In genomic region chr2:70957838-70958237, GRCh38 we compare ENCODE assay signal across 17 cellular contexts. TPM values are rescaled to one million over a fixed set of nuclear protein-coding genes. Genes with fewer than 3 reads are reported as not detected.
DNase-seq lines count a peak whose midpoint lies in the region; ATAC-seq and TF ChIP-seq lines count a peak whose summit lies in the region.
"Had no signal": no experiment of that assay in that cellular context is flagged by ENCODE, and none has a peak within 500 bp of the region (broad histone marks: within the 10 kb centered on the region; RNA-seq: fewer than 3 reads in every experiment).

No MANE protein-coding gene starts in this region.

- H3K27me3 ChIP-seq in colonic mucosa (no peaks in the 10 kb centered on the region), lung (ENCODE audit: control insufficient read depth, insufficient read depth) (no peaks in the 10 kb centered on the region), testis (no peaks in the 10 kb centered on the region), body of pancreas (no peaks in the 10 kb centered on the region)

- TF ChIP-seq POLR2A in testis (IDR thresholded peaks at IDR 0.05) (no peak), body of pancreas (IDR thresholded peaks at IDR 0.05) (no peak)

- H3K9ac ChIP-seq in colonic mucosa (ENCODE audit: low read depth in 2 of 2, low read length in 2 of 2): no peak overlapping the region

- H3K9me3 ChIP-seq in colonic mucosa: no peaks in the 10 kb centered on the region
- no peaks in the 10 kb centered on the region for H3K9me3 ChIP-seq in lung (ENCODE audit: control insufficient read depth in 2 of 2, insufficient read depth in 1 of 2, low read length in 1 of 2)
- H3K9me3 ChIP-seq in testis: no peaks in the 10 kb centered on the region
- H3K9me3 ChIP-seq in body of pancreas: no peaks in the 10 kb centered on the region

- ATAC-seq in lung (ENCODE audit: insufficient read depth, low FRiP score) (no peak), body of pancreas (no peak)
- ATAC-seq: K562 had no signal

- H3K4me3 ChIP-seq in colonic mucosa (no peak overlapping the region), lung (no peak overlapping the region), testis (no peak overlapping the region), body of pancreas (no peak overlapping the region)
- H3K4me3 ChIP-seq: K562, PC-9 had no signal

- H3K4me1 ChIP-seq in colonic mucosa: no peaks in the 10 kb centered on the region
- peaks cover 0 to 3% of the 10 kb centered on the region in 2 donors for H3K4me1 ChIP-seq in lung (ENCODE audit: control insufficient read depth in 2 of 2, insufficient read depth in 2 of 2, low read length in 2 of 2)
- no peaks in the 10 kb centered on the region for H3K4me1 ChIP-seq in testis
- H3K4me1 ChIP-seq in body of pancreas: no peaks in the 10 kb centered on the region

- TF ChIP-seq CTCF in colonic mucosa (IDR thresholded peaks at IDR 0.05) (no peak), lung (IDR thresholded peaks at IDR 0.05; ENCODE audit: control extremely low read depth, extremely low read depth) (no peak), testis (IDR thresholded peaks at IDR 0.05) (no peak), body of pancreas (IDR thresholded peaks at IDR 0.05) (no peak)

- no peak overlapping the region for H3K27ac Mint-ChIP-seq in activated T-cell treated with anti-CD3 and anti-CD28 coated beads, Interleukin-2, amount 50 U/mL, for 24 hours
- H3K27ac Mint-ChIP-seq: CD4-positive, alpha-beta T cell had no signal

- peaks cover 41% of the 10 kb centered on the region for H3K27me3 Mint-ChIP-seq in activated T-cell treated with anti-CD3 and anti-CD28 coated beads, Interleukin-2, amount 50 U/mL, for 24 hours

- H3K9me3 Mint-ChIP-seq in activated T-cell treated with anti-CD3 and anti-CD28 coated beads, Interleukin-2, amount 50 U/mL, for 24 hours: no peaks in the 10 kb centered on the region
- H3K9me3 Mint-ChIP-seq: CD4-positive, alpha-beta T cell had no signal

- DNase-seq in activated T-cell treated with anti-CD3 and anti-CD28 coated beads, Interleukin-2, amount 50 U/mL, for 1 hour: peak; percentile 11
- no peak for DNase-seq in activated T-cell treated with anti-CD3 and anti-CD28 coated beads, Interleukin-2, amount 50 U/mL, for 24 hours
- DNase-seq in colonic mucosa (peak; percentile 16), lung (ENCODE audit: low spot score) (peak; percentile 26), testis (peak; percentile 1), cerebellar cortex (ENCODE audit: low spot score) (no peak), body of pancreas (no peak), NCI-H1436 treated with DMSO at 0.1 percent for 48 hours (lab: John Stamatoyannopoulos, UW) (no peak)
- DNase-seq: AML-193; CD4-positive, alpha-beta T cell; DND-41; GDM1; NCI-H2227 treated with DMSO at 0.1 percent for 48 hours; NCI-H526 treated with DMSO at 0.1 percent for 48 hours; PC-9 had no signal

- H3K27ac ChIP-seq in colonic mucosa (no peak overlapping the region), lung (ENCODE audit: low read depth in 1 of 2, low read length in 1 of 2) (no peak overlapping the region), testis (no peak overlapping the region), body of pancreas (no peak overlapping the region)
- H3K27ac ChIP-seq: HL-60, PC-9 had no signal

- H3K36me3 Mint-ChIP-seq in activated T-cell treated with anti-CD3 and anti-CD28 coated beads, Interleukin-2, amount 50 U/mL, for 24 hours (ENCODE audit: low read depth): no peaks in the 10 kb centered on the region

- H3K4me1 Mint-ChIP-seq in activated T-cell treated with anti-CD3 and anti-CD28 coated beads, Interleukin-2, amount 50 U/mL, for 24 hours (ENCODE audit: low read depth): peaks cover 2% of the 10 kb centered on the region

- WGBS in lung, 2 donors: 63 to 70% methylated on average over 6 of the region's 6 CpGs
- 74 to 84% methylated on average over 6 of the region's 6 CpGs for WGBS in testis, 2 donors
- 68 to 72% methylated on average over 6 of the region's 6 CpGs for WGBS in body of pancreas, 2 donors

- no peak overlapping the region for H3K4me3 Mint-ChIP-seq in activated T-cell treated with anti-CD3 and anti-CD28 coated beads, Interleukin-2, amount 50 U/mL, for 24 hours
- H3K4me3 Mint-ChIP-seq: CD4-positive, alpha-beta T cell had no signal

- intact Hi-C loops in colonic mucosa (cut with DNase I): no loop called here
- intact Hi-C loops in testis (cut with DNase I; ENCODE audit: low total_unique reads): no loop called here
- intact Hi-C loops in body of pancreas (cut with DNase I): no loop called here

- H3K36me3 ChIP-seq in colonic mucosa (no peaks in the 10 kb centered on the region), lung (ENCODE audit: control insufficient read depth in 2 of 2, insufficient read depth in 2 of 2, low read length in 2 of 2) (no peaks in the 10 kb centered on the region), testis (ENCODE audit: low read depth, missing control alignments) (no peaks in the 10 kb centered on the region), body of pancreas (replicated peaks in 1 of 2; ENCODE audit: insufficient read depth in 1 of 2, low read depth in 2 of 2) (no peaks in the 10 kb centered on the region)

RNA-seq across cellular contexts. Expression of gene ANKRD53, which starts 20.6 kb away (rescaled TPM):
- total RNA-seq in colonic mucosa: under 1 TPM in 1 of 2 donors, not detected in 1; 0.40 TPM
- total RNA-seq in lung: 1 to 10 TPM in 1 of 2 donors, under 1 TPM in 1; 0.82 to 2.5 TPM
- under 1 TPM; 0.63 to 0.69 TPM for polyA plus RNA-seq in lung
- 10 to 100 TPM; 10.6 to 36.3 TPM for total RNA-seq in testis
- polyA plus RNA-seq in testis (ENCODE audit: insufficient read depth, low read depth, low replicate concordance): 52.2 TPM
- total RNA-seq in body of pancreas: 10 to 100 TPM in 1 of 2 donors, 1 to 10 TPM in 1; 4.7 to 10.2 TPM
- total RNA-seq: PC-9 had no signal
- polyA plus RNA-seq: K562 had no signal

RNA-seq across cellular contexts. Expression of gene ATP6V1B1, which starts 22.1 kb away (rescaled TPM):
- total RNA-seq in colonic mucosa: not detected
- 1 to 10 TPM; 1.4 to 5.9 TPM for total RNA-seq in lung
- polyA plus RNA-seq in lung: 1 to 10 TPM in 1 of 2 donors, under 1 TPM in 1; 0.33 to 2.2 TPM
- 1 to 10 TPM; 1.7 to 2.9 TPM for total RNA-seq in testis
- not detected for polyA plus RNA-seq in testis (ENCODE audit: insufficient read depth, low read depth, low replicate concordance)
- 10 to 100 TPM in 1 of 2 donors, 1 to 10 TPM in 1; 9.9 to 17.9 TPM for total RNA-seq in body of pancreas
- total RNA-seq: CD4-positive, alpha-beta T cell; K562 had no signal
- polyA plus RNA-seq: K562 had no signal

RNA-seq across cellular contexts. Expression of gene TEX261, which starts 36.8 kb away (rescaled TPM):
- total RNA-seq in colonic mucosa (10 to 100 TPM; 43.6 to 58.8 TPM), lung (10 to 100 TPM; 23.0 to 55.8 TPM), testis (10 to 100 TPM; 39.0 to 40.7 TPM), body of pancreas (10 to 100 TPM; 16.6 to 19.1 TPM)
- polyA plus RNA-seq in lung (10 to 100 TPM; 31.8 to 36.9 TPM), testis (ENCODE audit: insufficient read depth, low read depth, low replicate concordance) (133 TPM)

RNA-seq across cellular contexts. Expression of gene VAX2, which starts 57.5 kb away (rescaled TPM):
- total RNA-seq in colonic mucosa (not detected), lung (1 to 10 TPM in 1 of 2 donors, under 1 TPM in 1; 0.97 to 1.4 TPM), testis (1 to 10 TPM in 1 of 2 donors, under 1 TPM in 1; 0.94 to 1.2 TPM), body of pancreas (10 to 100 TPM in 1 of 2 donors, under 1 TPM in 1; 0.78 to 10.9 TPM)
- polyA plus RNA-seq in lung (1 to 10 TPM in 1 of 2 donors, under 1 TPM in 1; 0.32 to 1.4 TPM), testis (ENCODE audit: insufficient read depth, low read depth, low replicate concordance) (0.58 TPM)
- total RNA-seq: CD4-positive, alpha-beta T cell; K562; PC-9 had no signal
- polyA plus RNA-seq: K562 had no signal

Comparison
In these comparisons a context has a peak if more than half of its experiments do, and no peak if none do; other contexts are left out.
1. DNase-seq: peak in activated T-cell treated with anti-CD3 and anti-CD28 coated beads, Interleukin-2, amount 50 U/mL, for 1 hour (single experiment), colonic mucosa (single experiment), lung (single experiment) and testis (single experiment); none in activated T-cell treated with anti-CD3 and anti-CD28 coated beads, Interleukin-2, amount 50 U/mL, for 24 hours (single experiment), cerebellar cortex (single experiment), body of pancreas (0 of 4) and NCI-H1436 treated with DMSO at 0.1 percent for 48 hours (single experiment).